In the genomic region with DNA sequence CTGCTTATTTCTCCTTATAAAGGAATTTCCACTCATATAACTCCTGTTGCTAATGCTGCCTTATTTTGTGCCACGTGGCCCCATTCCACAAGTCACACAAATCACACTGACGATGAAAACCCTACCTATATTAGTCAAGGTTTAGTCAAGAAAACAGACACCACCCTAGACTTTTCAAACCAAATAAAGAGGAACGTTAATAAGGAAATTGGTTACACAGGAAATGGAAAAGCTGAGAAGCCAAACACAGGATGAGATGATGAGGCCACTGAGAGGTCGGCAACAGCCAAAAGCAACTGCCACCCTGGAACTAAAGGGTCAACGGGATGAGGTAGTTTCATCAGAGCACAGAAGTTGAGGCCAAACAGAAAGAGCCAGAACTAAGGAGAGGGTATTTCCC, we compare ENCODE assay signal across 17 cellular contexts. TPM values are rescaled to one million over a fixed set of nuclear protein-coding genes. Genes with fewer than 3 reads are reported as not detected.
DNase-seq lines count a peak whose midpoint lies in the region; TF ChIP-seq lines count a peak whose summit lies in the region.
"Had no signal": no experiment of that assay in that cellular context is flagged by ENCODE, and none has a peak within 500 bp of the region (broad histone marks: within the 10 kb centered on the region; RNA-seq: fewer than 3 reads in every experiment).

No MANE protein-coding gene starts in this region.

- no peaks in the 10 kb centered on the region for H3K36me3 Mint-ChIP-seq in activated CD4-positive, alpha-beta memory T cell treated with anti-CD3 and anti-CD28 coated beads for 36 hours
- no peaks in the 10 kb centered on the region for H3K36me3 Mint-ChIP-seq in activated CD4-positive, alpha-beta memory T cell treated with anti-CD3 and anti-CD28 coated beads, Interleukin-2, amount 10 ng/mL, durations not matched to agents 7 days and 5 days (ENCODE audit: low read depth)
- no peaks in the 10 kb centered on the region for H3K36me3 Mint-ChIP-seq in neural progenitor cell

- no peak overlapping the region for H3K4me2 ChIP-seq in neural progenitor cell

- no peak overlapping the region for H2AFZ ChIP-seq in neural progenitor cell (replicated peaks)

- H3K4me3 Mint-ChIP-seq in activated CD4-positive, alpha-beta memory T cell treated with anti-CD3 and anti-CD28 coated beads for 36 hours: no peak overlapping the region
- no peak overlapping the region for H3K4me3 Mint-ChIP-seq in activated CD4-positive, alpha-beta memory T cell treated with anti-CD3 and anti-CD28 coated beads, Interleukin-2, amount 10 ng/mL, durations not matched to agents 7 days and 5 days
- no peak overlapping the region for H3K4me3 Mint-ChIP-seq in neural progenitor cell

- peak; percentile 41 for DNase-seq in activated CD4-positive, alpha-beta memory T cell treated with anti-CD3 and anti-CD28 coated beads for 36 hours
- DNase-seq in activated CD4-positive, alpha-beta memory T cell treated with anti-CD3 and anti-CD28 coated beads, Interleukin-2, amount 10 ng/mL, durations not matched to agents 7 days and 5 days: no peak
- DNase-seq in KBM-7 (peak; percentile 65), UCSD-AML1 (lab: John Stamatoyannopoulos, UW; ENCODE audit: unreplicated experiment) (peak; percentile 54), lung microvascular endothelial cell (ENCODE audit: low read depth in 2 of 2) (peak; percentile 63 to 65), neural progenitor cell (ENCODE audit: low spot score) (no peak), brain microvascular endothelial cell (no peak), NCI-H526 treated with DMSO at 0.1 percent for 48 hours (lab: John Stamatoyannopoulos, UW) (no peak)
- DNase-seq: ACHN; activated effector memory CD4-positive, alpha-beta T cell treated with Interleukin-2 at 50 U/mL for 16 hours; effector memory CD4-positive, alpha-beta T cell; IMR-90; mucosa of descending colon; NCI-H1930 had no signal

- no peak overlapping the region for H3K27ac ChIP-seq in neural progenitor cell
- H3K27ac ChIP-seq in brain microvascular endothelial cell: no peak overlapping the region
- H3K27ac ChIP-seq: gastroesophageal sphincter, prostate gland, tibial nerve had no signal

- CTCF ChIA-PET in activated CD4-positive, alpha-beta memory T cell treated with anti-CD3 and anti-CD28 coated beads for 36 hours (lab: Charles Lee): interaction anchor here (0.7 to 1.1 kb wide), 3 partner anchors 34 to 56 kb away, joined by 3 to 4 read pairs (median 4); no protein-coding TSS in a partner anchor
- CTCF ChIA-PET in activated CD4-positive, alpha-beta memory T cell treated with anti-CD3 and anti-CD28 coated beads, Interleukin-2, amount 10 ng/mL, durations not matched to agents 7 days and 5 days (lab: Charles Lee): interaction anchor here (0.5 kb wide), 1 partner anchor 334 kb away, joined by 4 read pairs; no protein-coding TSS in a partner anchor

- H3K9me3 Mint-ChIP-seq in activated CD4-positive, alpha-beta memory T cell treated with anti-CD3 and anti-CD28 coated beads for 36 hours: no peaks in the 10 kb centered on the region
- H3K9me3 Mint-ChIP-seq in activated CD4-positive, alpha-beta memory T cell treated with anti-CD3 and anti-CD28 coated beads, Interleukin-2, amount 10 ng/mL, durations not matched to agents 7 days and 5 days: no peaks in the 10 kb centered on the region
- no peaks in the 10 kb centered on the region for H3K9me3 Mint-ChIP-seq in neural progenitor cell

- H3K79me2 ChIP-seq in neural progenitor cell (ENCODE audit: low read depth): no peaks in the 10 kb centered on the region

- no peaks in the 10 kb centered on the region for H3K36me3 ChIP-seq in neural progenitor cell
- H3K36me3 ChIP-seq in brain microvascular endothelial cell (replicated peaks): no peaks in the 10 kb centered on the region
- H3K36me3 ChIP-seq: gastroesophageal sphincter, prostate gland, tibial nerve had no signal

- in situ Hi-C loops in KBM-7 (cut with MboI; ENCODE audit: low pct_unique_long_range_greater_than_20kb, low sequenced_read_pairs) (no loop called here), brain microvascular endothelial cell (cut with HindIII; ENCODE audit: low pct_ligation_motif_present, low sequenced_read_pairs) (no loop called here)

- H3K4me1 ChIP-seq in neural progenitor cell: no peaks in the 10 kb centered on the region
- H3K4me1 ChIP-seq: gastroesophageal sphincter, prostate gland, tibial nerve had no signal

- no peaks in the 10 kb centered on the region for H4K20me1 ChIP-seq in neural progenitor cell (ENCODE audit: low read depth)

- H3K27ac Mint-ChIP-seq in activated CD4-positive, alpha-beta memory T cell treated with anti-CD3 and anti-CD28 coated beads for 36 hours: peak overlapping the region; percentile 30
- H3K27ac Mint-ChIP-seq in activated CD4-positive, alpha-beta memory T cell treated with anti-CD3 and anti-CD28 coated beads, Interleukin-2, amount 10 ng/mL, durations not matched to agents 7 days and 5 days: no peak overlapping the region
- no peak overlapping the region for H3K27ac Mint-ChIP-seq in neural progenitor cell

- H3K9me3 ChIP-seq in neural progenitor cell (ENCODE audit: low read depth): no peaks in the 10 kb centered on the region
- H3K9me3 ChIP-seq: gastroesophageal sphincter, mucosa of descending colon, prostate gland, tibial nerve had no signal

- H3K9ac ChIP-seq in neural progenitor cell: no peak overlapping the region

- intact Hi-C loops in activated CD4-positive, alpha-beta memory T cell treated with anti-CD3 and anti-CD28 coated beads for 36 hours (cut with micrococcal nuclease): no loop called here

- peaks cover 11% of the 10 kb centered on the region for H3K4me1 Mint-ChIP-seq in activated CD4-positive, alpha-beta memory T cell treated with anti-CD3 and anti-CD28 coated beads for 36 hours (ENCODE audit: low read depth)
- peaks cover 10% of the 10 kb centered on the region for H3K4me1 Mint-ChIP-seq in activated CD4-positive, alpha-beta memory T cell treated with anti-CD3 and anti-CD28 coated beads, Interleukin-2, amount 10 ng/mL, durations not matched to agents 7 days and 5 days
- H3K4me1 Mint-ChIP-seq in neural progenitor cell: peaks cover 5% of the 10 kb centered on the region

- no peaks in the 10 kb centered on the region for H3K27me3 ChIP-seq in neural progenitor cell
- no peaks in the 10 kb centered on the region for H3K27me3 ChIP-seq in brain microvascular endothelial cell (replicated peaks)
- H3K27me3 ChIP-seq: gastroesophageal sphincter, tibial nerve had no signal

- TF ChIP-seq CTCF in neural progenitor cell (IDR thresholded peaks at IDR 0.05): no peak
- TF ChIP-seq CTCF in brain microvascular endothelial cell (IDR thresholded peaks at IDR 0.05; ENCODE audit: low read depth, low read length, missing control alignments): no peak

- no peaks in the 10 kb centered on the region for H3K27me3 Mint-ChIP-seq in activated CD4-positive, alpha-beta memory T cell treated with anti-CD3 and anti-CD28 coated beads for 36 hours
- no peaks in the 10 kb centered on the region for H3K27me3 Mint-ChIP-seq in activated CD4-positive, alpha-beta memory T cell treated with anti-CD3 and anti-CD28 coated beads, Interleukin-2, amount 10 ng/mL, durations not matched to agents 7 days and 5 days
- H3K27me3 Mint-ChIP-seq in neural progenitor cell (ENCODE audit: insufficient read depth, low read depth): no peaks in the 10 kb centered on the region

- POLR2A ChIA-PET in activated CD4-positive, alpha-beta memory T cell treated with anti-CD3 and anti-CD28 coated beads for 36 hours (lab: Charles Lee): interaction anchor here (1.0 kb wide), 1 partner anchor 21 kb away, joined by 3 read pairs; no protein-coding TSS in a partner anchor
- POLR2A ChIA-PET in activated CD4-positive, alpha-beta memory T cell treated with anti-CD3 and anti-CD28 coated beads, Interleukin-2, amount 10 ng/mL, durations not matched to agents 7 days and 5 days (lab: Charles Lee): interaction anchor here (0.9 kb wide), 1 partner anchor 8 kb away, joined by 3 read pairs; no protein-coding TSS in a partner anchor

- no peak overlapping the region for H3K4me3 ChIP-seq in neural progenitor cell
- no peak overlapping the region for H3K4me3 ChIP-seq in brain microvascular endothelial cell (ENCODE audit: low read depth, low read length)
- H3K4me3 ChIP-seq: gastroesophageal sphincter, mucosa of descending colon, prostate gland, tibial nerve had no signal

- no peaks in the 10 kb centered on the region for H3F3A ChIP-seq in neural progenitor cell (ENCODE audit: low read depth)

RNA-seq across cellular contexts. Expression of a gene that starts 47.3 kb away (rescaled TPM):
- total RNA-seq in activated CD4-positive, alpha-beta memory T cell treated with anti-CD3 and anti-CD28 coated beads for 36 hours: not detected
- total RNA-seq in activated CD4-positive, alpha-beta memory T cell treated with anti-CD3 and anti-CD28 coated beads, Interleukin-2, amount 10 ng/mL, durations not matched to agents 7 days and 5 days: not detected
- total RNA-seq in lung microvascular endothelial cell (not detected in 2 replicates), neural progenitor cell (ENCODE audit: low replicate concordance) (0.21 and 0.40 TPM in 2 replicates)
- total RNA-seq: IMR-90, tibial nerve had no signal

Comparison
In these comparisons a context has a peak if more than half of its experiments do, and no peak if none do; other contexts are left out.
1. DNase-seq: peak in activated CD4-positive, alpha-beta memory T cell treated with anti-CD3 and anti-CD28 coated beads for 36 hours (single experiment), KBM-7 (single experiment), UCSD-AML1 (single experiment) and lung microvascular endothelial cell (2 of 2); none in activated CD4-positive, alpha-beta memory T cell treated with anti-CD3 and anti-CD28 coated beads, Interleukin-2, amount 10 ng/mL, durations not matched to agents 7 days and 5 days (single experiment), neural progenitor cell (single experiment), brain microvascular endothelial cell (single experiment) and NCI-H526 treated with DMSO at 0.1 percent for 48 hours (single experiment).